In the genomic region with DNA sequence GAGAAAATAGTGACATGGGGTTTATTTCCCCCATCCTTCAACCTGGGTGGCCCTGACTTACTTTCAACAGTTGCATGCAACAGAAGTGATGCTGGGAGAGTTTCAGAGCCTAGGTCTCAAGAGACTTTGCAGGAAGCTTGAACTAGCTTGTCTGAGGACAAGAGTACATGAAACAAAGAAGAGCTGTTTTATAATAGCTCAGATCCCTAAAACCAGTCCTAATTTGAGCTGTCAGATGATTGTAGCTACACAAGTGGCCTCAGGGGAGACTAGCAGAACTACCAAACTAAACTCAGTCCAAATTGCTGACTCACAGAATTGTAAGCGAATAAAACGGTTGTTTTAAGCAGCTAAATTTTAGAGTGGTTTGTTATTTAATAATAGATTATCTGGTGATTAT, we compare ENCODE assay signal across 8 cellular contexts.
A peak's percentile ranks its signal among the peaks of the same experiment; 100 is the strongest.
DNase-seq lines count a peak whose midpoint lies in the region; ATAC-seq and TF ChIP-seq lines count a peak whose summit lies in the region.

No MANE protein-coding gene starts in this region.

- ATAC-seq in GM21390 (IDR thresholded peaks at IDR 0.05; ENCODE audit: unreplicated experiment) (peak; percentile 92), HG03565 (IDR thresholded peaks at IDR 0.05; ENCODE audit: unreplicated experiment) (peak; percentile 94)

- DNase-seq in ELR (ENCODE audit: low read depth) (peak; percentile 15), fibroblast of peridontal ligament (ENCODE audit: extremely low read depth) (peak; percentile 80), KG1 (lab: John Stamatoyannopoulos, UW) (no peak), T-helper 2 cell (no peak), erythroblast (lab: John Stamatoyannopoulos, UW) (no peak)
- DNase-seq in activated CD4-positive, alpha-beta T cell treated with anti-CD3 and anti-CD28 coated beads for 4 hours, result no peak

- TF ChIP-seq POLR2A in erythroblast (IDR thresholded peaks at IDR 0.05; ENCODE audit: low read length), result no peak

Comparison
In these comparisons a context has a peak if more than half of its experiments do, and no peak if none do; other contexts are left out.
1. DNase-seq: peak in ELR (single experiment) and fibroblast of peridontal ligament (single experiment); none in KG1 (single experiment), T-helper 2 cell (0 of 5), activated CD4-positive, alpha-beta T cell treated with anti-CD3 and anti-CD28 coated beads for 4 hours (0 of 2) and erythroblast (0 of 2).